In the genomic region with DNA sequence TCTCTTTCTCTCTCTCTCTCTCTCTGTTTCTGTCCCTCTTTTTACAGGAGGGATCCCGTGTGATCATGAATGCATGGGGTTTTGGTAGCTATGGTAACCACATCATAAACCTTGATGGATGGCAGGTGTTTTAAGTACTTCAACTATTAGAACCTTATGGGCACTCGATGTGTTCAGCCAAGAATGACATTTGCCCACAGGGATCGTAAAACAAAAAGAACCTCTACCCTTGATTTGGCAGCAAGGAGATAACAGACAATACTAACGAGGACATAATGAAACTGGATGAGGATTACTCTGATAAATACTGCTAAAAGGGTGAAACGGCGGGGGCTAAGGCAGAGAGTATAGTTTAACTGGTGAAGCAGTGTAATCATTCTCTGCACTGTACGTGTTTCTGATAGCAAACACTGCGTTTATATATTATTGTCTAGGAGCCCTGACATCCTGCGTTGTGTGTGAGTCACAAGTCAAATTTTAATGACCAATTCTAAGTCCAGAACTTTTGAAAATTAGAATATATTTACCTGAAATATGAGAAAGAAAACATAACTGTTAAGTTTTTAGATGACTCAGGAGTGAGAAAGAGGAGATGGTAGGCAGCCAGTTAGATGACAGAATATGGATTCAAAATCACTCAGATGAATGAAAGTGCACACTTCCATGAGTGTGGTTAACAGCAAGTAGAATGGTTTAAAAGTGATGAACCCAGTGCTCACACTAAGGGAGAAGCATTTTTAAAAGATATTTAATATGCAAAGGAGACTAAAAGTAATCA, we compare ENCODE assay signal across 14 cellular contexts.
DNase-seq lines count a peak whose midpoint lies in the region; ATAC-seq and TF ChIP-seq lines count a peak whose summit lies in the region.
"Had no signal": no experiment of that assay in that cellular context is flagged by ENCODE, and none has a peak within 500 bp of the region (broad histone marks: within the 10 kb centered on the region; RNA-seq: fewer than 3 reads in every experiment).

No MANE protein-coding gene starts in this region.

- ATAC-seq in Right ventricle myocardium inferior (no peak), HG03139 (IDR thresholded peaks at IDR 0.05; ENCODE audit: unreplicated experiment) (no peak)
- ATAC-seq: esophagus mucosa, heart right ventricle, HepG2 had no signal

- no peak for TF ChIP-seq CTCF in foreskin fibroblast (IDR thresholded peaks at IDR 0.05; ENCODE audit: low read depth, low read length)
- TF ChIP-seq CTCF in GM10266 (IDR thresholded peaks at IDR 0.05; ENCODE audit: control insufficient read depth, insufficient read depth, low read depth, missing control alignments) = no peak

- peak; percentile 69 for DNase-seq in DMS79 treated with DMSO at 0.1 percent for 48 hours (lab: John Stamatoyannopoulos, UW)
- DNase-seq in NCI-H1417 (lab: John Stamatoyannopoulos, UW) = peak; percentile 87 to 99 (median 95)
- peak; percentile 100 for DNase-seq in NCI-H524 treated with DMSO at 0.1 percent for 48 hours (lab: John Stamatoyannopoulos, UW)
- DNase-seq in foreskin fibroblast = peak; percentile 14 to 49
- DNase-seq in Right ventricle myocardium inferior (ENCODE audit: missing footprints) = no peak
- DNase-seq in cortex of kidney (lab: John Stamatoyannopoulos, UW) = no peak
- no peak for DNase-seq in GM10266 (ENCODE audit: extremely low spot score)
- DNase-seq: activated effector memory CD4-positive, alpha-beta T cell treated with anti-CD3 and anti-CD28 coated beads, Interleukin-2, amount 50 U/mL, for 16 hours; heart right ventricle; MV-4-11 had no signal

- peak overlapping the region in 1 of 2 donors; percentile 6 for H3K4me3 ChIP-seq in foreskin fibroblast (ENCODE audit: low read depth in 1 of 2, low read length in 2 of 2)
- H3K4me3 ChIP-seq: heart right ventricle, tibial nerve had no signal

- intact Hi-C loops in Right ventricle myocardium inferior (cut with DNase I) = no loop called here

Comparison
In these comparisons a context has a peak if more than half of its experiments do, and no peak if none do; other contexts are left out.
1. DNase-seq: peak in DMS79 treated with DMSO at 0.1 percent for 48 hours (single experiment), NCI-H1417 (3 of 3), NCI-H524 treated with DMSO at 0.1 percent for 48 hours (single experiment) and foreskin fibroblast (2 of 2); none in Right ventricle myocardium inferior (single experiment), cortex of kidney (single experiment) and GM10266 (single experiment).